ENCODE assay signal across 15 cellular contexts in the genomic region with DNA sequence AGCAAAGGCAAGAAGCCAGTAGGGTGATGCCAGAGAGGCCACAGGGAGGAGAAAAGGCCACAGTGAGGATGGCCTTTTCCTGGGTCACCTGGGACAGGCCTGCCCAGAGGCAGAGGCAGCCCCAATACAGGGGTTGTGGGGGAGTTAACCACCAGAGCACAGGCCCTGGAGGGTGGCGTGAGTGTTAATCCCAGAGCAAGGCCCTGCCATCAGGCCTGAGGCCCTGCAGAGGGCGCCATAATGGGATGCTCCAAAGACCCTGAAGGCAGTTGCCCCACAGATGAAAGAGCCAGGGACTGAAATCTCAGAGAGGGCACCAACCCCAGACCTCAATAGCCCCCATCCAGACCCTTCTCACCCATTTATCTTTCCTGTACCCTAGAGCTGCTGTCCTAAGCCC. TPM values are rescaled to one million over a fixed set of nuclear protein-coding genes. Genes with fewer than 3 reads are reported as not detected.
DNase-seq lines count a peak whose midpoint lies in the region; ATAC-seq and TF ChIP-seq lines count a peak whose summit lies in the region.
"Had no signal": no experiment of that assay in that cellular context is flagged by ENCODE, and none has a peak within 500 bp of the region (broad histone marks: within the 10 kb centered on the region; RNA-seq: fewer than 3 reads in every experiment).

No MANE protein-coding gene starts in this region.

- peak; percentile 35; the same call in 1 of the 2 replicates for TF ChIP-seq RAD21 in HCT116 (IDR thresholded peaks at IDR 0.05; ENCODE audit: low read depth)

- H3K9me2 ChIP-seq in HCT116 (ENCODE audit: insufficient read depth): no peaks in the 10 kb centered on the region

- H4K20me1 ChIP-seq in HCT116 (ENCODE audit: insufficient read depth): no peaks in the 10 kb centered on the region

- H3K4me1 Mint-ChIP-seq in activated CD8-positive, alpha-beta T cell treated with anti-CD3 and anti-CD28 coated beads, Interleukin-2, amount 10 ng/mL, durations not matched to agents 7 days and 5 days (ENCODE audit: low read depth): no peaks in the 10 kb centered on the region

- H3K36me3 Mint-ChIP-seq in activated CD8-positive, alpha-beta T cell treated with anti-CD3 and anti-CD28 coated beads, Interleukin-2, amount 10 ng/mL, durations not matched to agents 7 days and 5 days (ENCODE audit: low read depth): no peaks in the 10 kb centered on the region

- no peak overlapping the region for H3K4me3 Mint-ChIP-seq in activated CD8-positive, alpha-beta T cell treated with anti-CD3 and anti-CD28 coated beads, Interleukin-2, amount 10 ng/mL, durations not matched to agents 7 days and 5 days

- no peaks in the 10 kb centered on the region for H3K4me1 ChIP-seq in HCT116 (ENCODE audit: control insufficient read depth in 1 of 2, insufficient read depth in 2 of 2, low read length in 2 of 2)

- DNase-seq in GM10248 (ENCODE audit: extremely low spot score) (no peak), HCT116 (ENCODE audit: low read depth, low spot score) (no peak), myocyte (ENCODE audit: low read depth) (peak; percentile 52), dermis blood vessel endothelial cell (no peak), midbrain (lab: John Stamatoyannopoulos, UW) (no peak), GM19240 (ENCODE audit: insufficient read length, low spot score) (no peak), inferior parietal cortex (ENCODE audit: extremely low spot score) (no peak)
- DNase-seq in activated CD8-positive, alpha-beta T cell treated with anti-CD3 and anti-CD28 coated beads, Interleukin-2, amount 10 ng/mL, durations not matched to agents 7 days and 5 days: peak; percentile 22
- DNase-seq: DMS79, Kasumi-1, left colon, NCI-H526, upper lobe of left lung had no signal

- no peaks in the 10 kb centered on the region for H3K36me3 ChIP-seq in HCT116 (ENCODE audit: control insufficient read depth in 1 of 2, insufficient read depth in 2 of 2, low read length in 2 of 2)
- H3K36me3 ChIP-seq: upper lobe of left lung had no signal

- no peaks in the 10 kb centered on the region for H3K9me3 ChIP-seq in HCT116 (ENCODE audit: control insufficient read depth in 1 of 2, insufficient read depth in 1 of 2, low read depth in 1 of 2, low read length in 2 of 2)
- H3K9me3 ChIP-seq: upper lobe of left lung had no signal

- no peaks in the 10 kb centered on the region for H3K9me3 Mint-ChIP-seq in activated CD8-positive, alpha-beta T cell treated with anti-CD3 and anti-CD28 coated beads, Interleukin-2, amount 10 ng/mL, durations not matched to agents 7 days and 5 days (ENCODE audit: insufficient read depth)

- H2AFZ ChIP-seq in HCT116 (ENCODE audit: low read depth, low read length, poor library complexity, severe bottlenecking): no peak overlapping the region

- POLR2A ChIA-PET in GM10248 (lab: Yijun Ruan, JAX) (no interaction called here), HCT116 (lab: Charles Lee) (no interaction called here)
- POLR2A ChIA-PET in activated CD8-positive, alpha-beta T cell treated with anti-CD3 and anti-CD28 coated beads, Interleukin-2, amount 10 ng/mL, durations not matched to agents 7 days and 5 days (lab: Charles Lee): no interaction called here

- H3K27ac Mint-ChIP-seq in activated CD8-positive, alpha-beta T cell treated with anti-CD3 and anti-CD28 coated beads, Interleukin-2, amount 10 ng/mL, durations not matched to agents 7 days and 5 days: no peak overlapping the region

- CTCF ChIA-PET in GM10248 (lab: Yijun Ruan, JAX): interaction anchor here (2.1 to 2.3 kb wide), 2 partner anchors 13 to 42 kb away, joined by 7 read pairs; a partner anchor contains a TSS
- CTCF ChIA-PET in HCT116 (lab: Charles Lee): interaction anchor here (1.0 kb wide), 1 partner anchor 10 kb away, joined by 5 read pairs; no protein-coding TSS in a partner anchor
- CTCF ChIA-PET in activated CD8-positive, alpha-beta T cell treated with anti-CD3 and anti-CD28 coated beads, Interleukin-2, amount 10 ng/mL, durations not matched to agents 7 days and 5 days (lab: Charles Lee): interaction anchor here (0.6 to 1.3 kb wide), 4 partner anchors 9 to 704 kb away, joined by 3 read pairs; no protein-coding TSS in a partner anchor

- no peak overlapping the region for H3K27ac ChIP-seq in HCT116 (ENCODE audit: low read depth, low read length)
- H3K27ac ChIP-seq: upper lobe of left lung had no signal

- H3K79me2 ChIP-seq in HCT116 (ENCODE audit: insufficient read depth, low read length): no peaks in the 10 kb centered on the region

- RAD21 ChIA-PET in HCT116 (lab: Charles Lee; ENCODE audit: low non-redundant PET in 1 of 2, low total read pairs in 2 of 2, uncharacterized antibody in 2 of 2, unreplicated experiment in 2 of 2): no interaction called here

- TF ChIP-seq CTCF in GM10248 (IDR thresholded peaks at IDR 0.05; ENCODE audit: control extremely low read depth, extremely low read depth, low read depth, missing control alignments): peak; percentile 25
- TF ChIP-seq CTCF in HCT116 (IDR thresholded peaks at IDR 0.05 in 2 of 3, conservative IDR thresholded peaks at IDR 0.05 in 1 of 3; ENCODE audit: borderline replicate concordance in 1 of 3, insufficient read depth in 1 of 3, low read depth in 2 of 3, low read length in 2 of 3): peak in 2 of 3 experiments; percentile 60 to 61; a peak in 4 of 6 replicates

- no peaks in the 10 kb centered on the region for H3K27me3 Mint-ChIP-seq in activated CD8-positive, alpha-beta T cell treated with anti-CD3 and anti-CD28 coated beads, Interleukin-2, amount 10 ng/mL, durations not matched to agents 7 days and 5 days (ENCODE audit: low read depth)

- no peak for TF ChIP-seq POLR2A in HCT116 (IDR thresholded peaks at IDR 0.05; ENCODE audit: borderline replicate concordance, extremely low read depth, insufficient read depth, insufficient read length)

- ATAC-seq in HCT116: peak; percentile 80
- peak; percentile 51 for ATAC-seq in activated CD8-positive, alpha-beta T cell treated with anti-CD3 and anti-CD28 coated beads, Interleukin-2, amount 10 ng/mL, durations not matched to agents 7 days and 5 days
- ATAC-seq: left colon had no signal

- H3K4me3 ChIP-seq in HCT116 (replicated peaks in 1 of 2; ENCODE audit: low read depth in 1 of 2, low read length in 2 of 2): no peak overlapping the region
- H3K4me3 ChIP-seq: upper lobe of left lung had no signal

- H3K4me2 ChIP-seq in HCT116 (ENCODE audit: low read length): no peak overlapping the region

- H3K9ac ChIP-seq in HCT116 (ENCODE audit: low read length): no peak overlapping the region

- H3K27me3 ChIP-seq in HCT116 (ENCODE audit: insufficient read depth, low read length): no peaks in the 10 kb centered on the region
- H3K27me3 ChIP-seq: upper lobe of left lung had no signal

- intact Hi-C loops in HCT116 (cut with micrococcal nuclease): no loop called here

- no TSS peak for BruUV-seq in HCT116 (replicated peaks; lab: Mats Ljungman, UMichigan)

TF ChIP-seq in HCT116, 20 proteins besides CTCF, POLR2A, EP300 and RAD21:
- TF ChIP-seq EZH2phosphoT487 (IDR thresholded peaks at IDR 0.05; ENCODE audit: borderline replicate concordance): no peak
- TF ChIP-seq, protein P1, sequence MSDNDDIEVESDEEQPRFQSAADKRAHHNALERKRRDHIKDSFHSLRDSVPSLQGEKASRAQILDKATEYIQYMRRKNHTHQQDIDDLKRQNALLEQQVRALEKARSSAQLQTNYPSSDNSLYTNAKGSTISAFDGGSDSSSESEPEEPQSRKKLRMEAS (IDR thresholded peaks at IDR 0.05): no peak
- no peak for TF ChIP-seq EZH2 (IDR thresholded peaks at IDR 0.05)
- TF ChIP-seq JUND (IDR thresholded peaks at IDR 0.05): no peak
- no peak for TF ChIP-seq CEBPB (IDR thresholded peaks at IDR 0.05; ENCODE audit: low read depth)
- TF ChIP-seq YY1 (IDR thresholded peaks at IDR 0.05; ENCODE audit: extremely low read depth, insufficient replicate concordance, low read depth, low read length): no peak
- no peak for TF ChIP-seq SRF (IDR thresholded peaks at IDR 0.05; ENCODE audit: low read depth)
- no peak for TF ChIP-seq ZNF274 (IDR thresholded peaks at IDR 0.05; ENCODE audit: low read depth, low read length)
TF ChIP-seq in HCT116: peak in this region for 0.

RNA-seq across cellular contexts. Expression of a gene that starts 23.9 kb away (rescaled TPM):
- total RNA-seq in HCT116 (2021; ENCODE audit: unreplicated experiment) (0.30 TPM), myocyte (0.03 TPM in 1 of 2 replicates, not detected in the other), dermis blood vessel endothelial cell (not detected in 2 replicates)
- polyA plus RNA-seq in HCT116 (2012): 0.79 and 0.95 TPM in 2 replicates
- not detected for total RNA-seq in activated CD8-positive, alpha-beta T cell treated with anti-CD3 and anti-CD28 coated beads, Interleukin-2, amount 10 ng/mL, durations not matched to agents 7 days and 5 days
- 2.0 TPM for polyA plus RNA-seq in myocyte (2012)
- total RNA-seq: left colon; T-helper 2 cell treated with Interferon-gamma antibody and Interleukin-4, amounts not matched to agents 100 ng/mL and 5 ng/mL, for 36 hours had no signal

RNA-seq across cellular contexts. Expression of a gene that starts 41.8 kb away (rescaled TPM):
- total RNA-seq in HCT116 (2021; ENCODE audit: unreplicated experiment): 32.8 TPM
- 14.2 and 15.3 TPM in 2 replicates for polyA plus RNA-seq in HCT116 (2012)
- 10 to 100 TPM; 22.2 to 22.9 TPM for total RNA-seq in activated CD8-positive, alpha-beta T cell treated with anti-CD3 and anti-CD28 coated beads, Interleukin-2, amount 10 ng/mL, durations not matched to agents 7 days and 5 days
- total RNA-seq in myocyte: 20.7 and 23.2 TPM in 2 replicates
- polyA plus RNA-seq in myocyte (2012): 92.7 TPM
- total RNA-seq in dermis blood vessel endothelial cell: 7.3 and 7.9 TPM in 2 replicates

RNA-seq across cellular contexts. Expression of a gene that starts 44.5 kb away (rescaled TPM):
- total RNA-seq in HCT116 (2021; ENCODE audit: unreplicated experiment) (0.59 TPM), myocyte (2.6 and 3.1 TPM in 2 replicates), dermis blood vessel endothelial cell (not detected in 2 replicates)
- 0.61 TPM in 1 of 2 replicates, not detected in the other for polyA plus RNA-seq in HCT116 (2012)
- total RNA-seq in activated CD8-positive, alpha-beta T cell treated with anti-CD3 and anti-CD28 coated beads, Interleukin-2, amount 10 ng/mL, durations not matched to agents 7 days and 5 days: not detected
- 5.7 TPM for polyA plus RNA-seq in myocyte (2012)
- total RNA-seq: astrocyte; T-helper 2 cell treated with Interferon-gamma antibody and Interleukin-4, amounts not matched to agents 100 ng/mL and 5 ng/mL, for 36 hours had no signal

Comparison
In these comparisons a context has a peak if more than half of its experiments do, and no peak if none do; other contexts are left out.
1. DNase-seq: peak in activated CD8-positive, alpha-beta T cell treated with anti-CD3 and anti-CD28 coated beads, Interleukin-2, amount 10 ng/mL, durations not matched to agents 7 days and 5 days (single experiment) and myocyte (single experiment); none in GM10248 (single experiment), HCT116 (single experiment), dermis blood vessel endothelial cell (single experiment), midbrain (single experiment), GM19240 (single experiment) and inferior parietal cortex (single experiment).